ENCODE assay signal across 9 cellular contexts in genomic region chr17:28494445-28495188, GRCh38. TPM values are rescaled to one million over a fixed set of nuclear protein-coding genes. Genes with fewer than 3 reads are reported as not detected.
DNase-seq lines count a peak whose midpoint lies in the region; ATAC-seq and TF ChIP-seq lines count a peak whose summit lies in the region.
"Had no signal": no experiment of that assay in that cellular context is flagged by ENCODE, and none has a peak within 500 bp of the region (broad histone marks: within the 10 kb centered on the region; RNA-seq: fewer than 3 reads in every experiment).

No MANE protein-coding gene starts in this region.

- H3K9ac ChIP-seq in colonic mucosa (ENCODE audit: low read depth in 2 of 2, low read length in 2 of 2) = no peak overlapping the region

- H3K4me3 ChIP-seq in HAP-1 (no peak overlapping the region), colonic mucosa (no peak overlapping the region), right lobe of liver (no peak overlapping the region)

- no peak overlapping the region for H3K4me3 Mint-ChIP-seq in activated CD4-positive, alpha-beta T cell treated with anti-CD3 and anti-CD28 coated beads, Interleukin-2, amount 10 ng/mL, durations not matched to agents 24 days and 14 days

- DNase-seq in CMK (ENCODE audit: low read depth) = peak; percentile 26
- DNase-seq in HAP-1 (ENCODE audit: low spot score in 2 of 2) = peak; percentile 48 to 89
- peak; percentile 39 for DNase-seq in NCI-H345 treated with DMSO at 0.1 percent for 48 hours (lab: John Stamatoyannopoulos, UW; ENCODE audit: unreplicated experiment)
- peak; percentile 93 for DNase-seq in activated CD4-positive, alpha-beta T cell treated with anti-CD3 and anti-CD28 coated beads, Interleukin-2, amount 10 ng/mL, durations not matched to agents 24 days and 14 days
- DNase-seq in colonic mucosa = peak; percentile 84
- DNase-seq in right lobe of liver = peak; percentile 78 to 79 (median 78)
- peak; percentile 59 for DNase-seq in stimulated activated CD8-positive, alpha-beta memory T cell treated with anti-CD3 and anti-CD28 coated beads, Interleukin-12 subunit alpha, Interleukin-12 subunit beta, amount 100 ng/mL, for 1 hour (ENCODE audit: low read depth)

- H3K4me1 ChIP-seq in HAP-1 (no peaks in the 10 kb centered on the region), colonic mucosa (no peaks in the 10 kb centered on the region), right lobe of liver (no peaks in the 10 kb centered on the region)

- ATAC-seq in right lobe of liver (peak; percentile 79 to 95 (median 90)), HG03439 (IDR thresholded peaks at IDR 0.05; ENCODE audit: unreplicated experiment) (no peak)

- in situ Hi-C loops in HAP-1 (cut with MboI; ENCODE audit: low sequenced_read_pairs) = loop anchor here (5.0 kb wide), 2 partner anchors 43 to 118 kb away; partner anchors contain the start of gene RSKR

- no peaks in the 10 kb centered on the region for H3K9me3 Mint-ChIP-seq in activated CD4-positive, alpha-beta T cell treated with anti-CD3 and anti-CD28 coated beads, Interleukin-2, amount 10 ng/mL, durations not matched to agents 24 days and 14 days

- H3K27ac Mint-ChIP-seq in activated CD4-positive, alpha-beta T cell treated with anti-CD3 and anti-CD28 coated beads, Interleukin-2, amount 10 ng/mL, durations not matched to agents 24 days and 14 days = no peak overlapping the region

- no peak for TF ChIP-seq POLR2A in right lobe of liver (IDR thresholded peaks at IDR 0.05)

- peak; percentile 89 for TF ChIP-seq CTCF in colonic mucosa (IDR thresholded peaks at IDR 0.05)
- TF ChIP-seq CTCF in right lobe of liver (IDR thresholded peaks at IDR 0.05) = peak; percentile 84 to 89 (median 86)

- H3K4me1 Mint-ChIP-seq in activated CD4-positive, alpha-beta T cell treated with anti-CD3 and anti-CD28 coated beads, Interleukin-2, amount 10 ng/mL, durations not matched to agents 24 days and 14 days = peaks cover 2% of the 10 kb centered on the region

- H3K36me3 Mint-ChIP-seq in activated CD4-positive, alpha-beta T cell treated with anti-CD3 and anti-CD28 coated beads, Interleukin-2, amount 10 ng/mL, durations not matched to agents 24 days and 14 days (ENCODE audit: low read depth) = no peaks in the 10 kb centered on the region

- WGBS in right lobe of liver (ENCODE audit: insufficient coverage, low coverage, low lambda C conversion rate, missing lambda C conversion rate) = 11% methylated on average over 5 of the region's 15 CpGs

- H3K36me3 ChIP-seq in HAP-1 (replicated peaks) (no peaks in the 10 kb centered on the region), colonic mucosa (no peaks in the 10 kb centered on the region), right lobe of liver (no peaks in the 10 kb centered on the region)

- intact Hi-C loops in activated CD4-positive, alpha-beta T cell treated with anti-CD3 and anti-CD28 coated beads, Interleukin-2, amount 10 ng/mL, durations not matched to agents 24 days and 14 days (cut with micrococcal nuclease) = loop anchor here (1.0 to 2.0 kb wide), 3 partner anchors 46 to 119 kb away; no protein-coding TSS in a partner anchor
- intact Hi-C loops in colonic mucosa (cut with DNase I) = loop anchor here (1.0 to 5.0 kb wide), 2 partner anchors 47 to 118 kb away; partner anchors contain the start of gene RSKR
- intact Hi-C loops in right lobe of liver (cut with DNase I) = loop anchor here in 1 of 2 donors (5.0 kb wide), 2 partner anchors 43 to 118 kb away; partner anchors contain the start of gene RSKR

- peaks cover 8% of the 10 kb centered on the region for H3K27me3 Mint-ChIP-seq in activated CD4-positive, alpha-beta T cell treated with anti-CD3 and anti-CD28 coated beads, Interleukin-2, amount 10 ng/mL, durations not matched to agents 24 days and 14 days

- H3K27ac ChIP-seq in colonic mucosa (no peak overlapping the region), right lobe of liver (no peak overlapping the region)

- H3K9me3 ChIP-seq in HAP-1 (no peaks in the 10 kb centered on the region), colonic mucosa (no peaks in the 10 kb centered on the region), right lobe of liver (no peaks in the 10 kb centered on the region)

- H3K27me3 ChIP-seq in HAP-1 (ENCODE audit: low read depth) = peaks cover 10% of the 10 kb centered on the region; the same call in 1 of the 2 replicates
- H3K27me3 ChIP-seq in colonic mucosa = no peaks in the 10 kb centered on the region
- H3K27me3 ChIP-seq in right lobe of liver = no peaks in the 10 kb centered on the region

RNA-seq across cellular contexts. Expression of gene FOXN1, which starts 11.5 kb away (rescaled TPM):
- not detected in 2 replicates for total RNA-seq in activated CD4-positive, alpha-beta T cell treated with anti-CD3 and anti-CD28 coated beads, Interleukin-2, amount 10 ng/mL, durations not matched to agents 24 days and 14 days
- total RNA-seq in colonic mucosa (under 1 TPM in 1 of 2 donors, not detected in 1; 0.32 TPM), right lobe of liver (not detected)
- total RNA-seq: T-helper 2 cell treated with Interferon-gamma antibody and Interleukin-4, amounts not matched to agents 100 ng/mL and 5 ng/mL, for 36 hours had no signal

RNA-seq across cellular contexts. Expression of gene SLC13A2, which starts 21.2 kb away (rescaled TPM):
- total RNA-seq in activated CD4-positive, alpha-beta T cell treated with anti-CD3 and anti-CD28 coated beads, Interleukin-2, amount 10 ng/mL, durations not matched to agents 24 days and 14 days = not detected in 2 replicates
- 10 to 100 TPM; 24.7 to 40.5 TPM for total RNA-seq in colonic mucosa
- under 1 TPM; 0.09 to 0.49 (median 0.24) TPM for total RNA-seq in right lobe of liver
- total RNA-seq: T-helper 2 cell treated with Interferon-gamma antibody and Interleukin-4, amounts not matched to agents 100 ng/mL and 5 ng/mL, for 36 hours had no signal

RNA-seq across cellular contexts. Expression of gene UNC119, which starts 57.8 kb away (rescaled TPM):
- total RNA-seq in activated CD4-positive, alpha-beta T cell treated with anti-CD3 and anti-CD28 coated beads, Interleukin-2, amount 10 ng/mL, durations not matched to agents 24 days and 14 days = 59.8 and 60.2 TPM in 2 replicates
- 10 to 100 TPM; 31.4 to 39.8 TPM for total RNA-seq in colonic mucosa
- total RNA-seq in right lobe of liver = 10 to 100 TPM; 11.5 to 37.8 (median 13.1) TPM

Comparison
In these comparisons a context has a peak if more than half of its experiments do, and no peak if none do; other contexts are left out.
1. DNase-seq: peak in every context shown above with its lines; median percentile 93 in activated CD4-positive, alpha-beta T cell treated with anti-CD3 and anti-CD28 coated beads, Interleukin-2, amount 10 ng/mL, durations not matched to agents 24 days and 14 days; 84 in colonic mucosa; 78 in right lobe of liver; 68 in HAP-1; 59 in stimulated activated CD8-positive, alpha-beta memory T cell treated with anti-CD3 and anti-CD28 coated beads, Interleukin-12 subunit alpha, Interleukin-12 subunit beta, amount 100 ng/mL, for 1 hour; 39 in NCI-H345 treated with DMSO at 0.1 percent for 48 hours; 26 in CMK.
2. RNA of gene SLC13A2, which starts 21.2 kb away (total RNA-seq): 24.7 to 40.5 TPM in colonic mucosa; 0.09 to 0.49 TPM in right lobe of liver and not detected in activated CD4-positive, alpha-beta T cell treated with anti-CD3 and anti-CD28 coated beads, Interleukin-2, amount 10 ng/mL, durations not matched to agents 24 days and 14 days; every median in the first group is over 10 times any median in the second.